8 cellular contexts compared by ENCODE assay signal in the genomic region with DNA sequence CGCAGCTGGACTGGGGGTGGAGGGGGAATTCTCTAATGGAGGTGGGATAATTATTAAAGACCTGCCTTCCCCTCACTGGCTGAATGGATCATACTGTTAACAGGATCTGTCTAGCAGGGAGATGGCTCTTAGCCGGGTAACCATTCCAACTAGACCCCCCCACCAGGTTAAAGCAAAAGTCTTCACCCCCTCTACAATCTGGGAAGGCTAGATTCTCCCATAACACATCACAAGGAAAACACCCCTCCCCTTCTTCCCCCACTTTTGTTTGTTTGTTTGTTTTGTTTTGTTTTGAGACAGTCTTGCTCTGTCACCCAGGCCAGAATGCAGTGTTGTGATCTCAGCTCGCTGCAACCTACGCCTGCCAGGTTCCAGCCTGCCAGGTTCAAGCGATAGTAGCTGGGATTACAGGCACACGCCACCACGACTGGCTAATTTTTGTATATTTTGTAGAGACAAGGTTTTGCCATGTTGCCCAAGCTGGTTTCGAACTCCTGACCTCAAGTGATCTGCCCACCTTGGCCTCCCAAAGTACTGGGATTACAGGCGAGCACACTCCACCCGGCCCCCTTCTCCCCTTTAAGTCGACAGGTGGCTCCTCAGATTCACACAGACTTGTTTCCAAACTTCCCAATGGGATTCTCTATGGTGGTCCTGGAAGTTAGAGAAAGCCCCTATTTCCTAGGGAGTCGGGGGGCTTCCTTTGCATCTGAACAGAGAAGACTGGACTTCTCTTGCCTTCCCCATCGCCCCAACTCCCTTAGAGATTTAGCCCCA. TPM values are rescaled to one million over a fixed set of nuclear protein-coding genes. Genes with fewer than 3 reads are reported as not detected.
DNase-seq lines count a peak whose midpoint lies in the region; ATAC-seq and TF ChIP-seq lines count a peak whose summit lies in the region.

No MANE protein-coding gene starts in this region.

- H3K4me3 ChIP-seq in body of pancreas (peak overlapping the region; percentile 46 to 77), lung (peak overlapping the region; percentile 74)

- no peak overlapping the region for H3K27ac Mint-ChIP-seq in activated naive CD4-positive, alpha-beta T cell treated with anti-CD3 and anti-CD28 coated beads, Interleukin-2, amount 50 U/mL, for 24 hours
- peak overlapping the region; percentile 100 for H3K27ac Mint-ChIP-seq in type B pancreatic cell

- TF ChIP-seq CTCF in body of pancreas (IDR thresholded peaks at IDR 0.05), result no peak
- TF ChIP-seq CTCF in lung (IDR thresholded peaks at IDR 0.05; ENCODE audit: control extremely low read depth, extremely low read depth), result no peak
- no peak for TF ChIP-seq CTCF in type B pancreatic cell (conservative IDR thresholded peaks at IDR 0.05)
- no peak for TF ChIP-seq CTCF in omental fat pad (IDR thresholded peaks at IDR 0.05)

- H3K36me3 ChIP-seq in body of pancreas (replicated peaks in 1 of 2; ENCODE audit: insufficient read depth in 1 of 2, low read depth in 2 of 2) (peaks cover 8 to 9% of the 10 kb centered on the region in 2 donors), lung (ENCODE audit: control insufficient read depth in 2 of 2, insufficient read depth in 2 of 2, low read length in 2 of 2) (peaks cover 10% of the 10 kb centered on the region in 2 donors)

- intact Hi-C loops in body of pancreas (cut with DNase I), result loop anchor here (10.0 kb wide), 1 partner anchor 91 kb away; a partner anchor contains a TSS

- no peaks in the 10 kb centered on the region for H3K9me3 Mint-ChIP-seq in activated naive CD4-positive, alpha-beta T cell treated with anti-CD3 and anti-CD28 coated beads, Interleukin-2, amount 50 U/mL, for 24 hours
- no peaks in the 10 kb centered on the region for H3K9me3 Mint-ChIP-seq in type B pancreatic cell

- no peak for TF ChIP-seq POLR2A in body of pancreas (IDR thresholded peaks at IDR 0.05)

- no peak for DNase-seq in activated naive CD4-positive, alpha-beta T cell treated with anti-CD3 and anti-CD28 coated beads, Interleukin-2, amount 50 U/mL, for 16 hours
- DNase-seq in body of pancreas (no peak), lung (ENCODE audit: low spot score) (no peak), type B pancreatic cell (ENCODE audit: extremely low spot score, unreplicated experiment) (no peak), omental fat pad (ENCODE audit: low spot score) (no peak)
- no peak for DNase-seq in stimulated activated CD4-positive, alpha-beta T cell treated with anti-CD3 and anti-CD28 coated beads, Interleukin-4, amount 100 ng/mL, for 4 hours

- H3K4me3 Mint-ChIP-seq in activated naive CD4-positive, alpha-beta T cell treated with anti-CD3 and anti-CD28 coated beads, Interleukin-2, amount 50 U/mL, for 24 hours, result peak overlapping the region; percentile 98
- H3K4me3 Mint-ChIP-seq in type B pancreatic cell, result peak overlapping the region; percentile 99

- H3K36me3 Mint-ChIP-seq in activated naive CD4-positive, alpha-beta T cell treated with anti-CD3 and anti-CD28 coated beads, Interleukin-2, amount 50 U/mL, for 24 hours, result peaks cover 6% of the 10 kb centered on the region
- H3K36me3 Mint-ChIP-seq in type B pancreatic cell, result peaks cover 12% of the 10 kb centered on the region

- ATAC-seq in body of pancreas (no peak), lung (ENCODE audit: insufficient read depth, low FRiP score) (no peak), omental fat pad (ENCODE audit: low FRiP score) (no peak), HG03139 (IDR thresholded peaks at IDR 0.05; ENCODE audit: unreplicated experiment) (no peak)

- 21 to 23% methylated on average over 13 of the region's 13 CpGs for WGBS in body of pancreas, 2 donors
- WGBS in lung, 2 donors, result 54 to 71% methylated on average over 13 of the region's 13 CpGs

- H3K4me1 Mint-ChIP-seq in activated naive CD4-positive, alpha-beta T cell treated with anti-CD3 and anti-CD28 coated beads, Interleukin-2, amount 50 U/mL, for 24 hours, result peaks cover 81% of the 10 kb centered on the region
- H3K4me1 Mint-ChIP-seq in type B pancreatic cell (ENCODE audit: unreplicated experiment), result peaks cover 60% of the 10 kb centered on the region

- H3K27ac ChIP-seq in body of pancreas, result peak overlapping the region; percentile 94 to 98 (median 94)
- peak overlapping the region; percentile 77 to 95 for H3K27ac ChIP-seq in lung (ENCODE audit: low read depth in 1 of 2, low read length in 1 of 2)

- H3K4me1 ChIP-seq in body of pancreas (peaks cover 69% of the 10 kb centered on the region), lung (ENCODE audit: control insufficient read depth in 2 of 2, insufficient read depth in 2 of 2, low read length in 2 of 2) (peaks cover 15 to 21% of the 10 kb centered on the region in 2 donors)

- no peaks in the 10 kb centered on the region for H3K27me3 ChIP-seq in body of pancreas
- H3K27me3 ChIP-seq in lung (ENCODE audit: control insufficient read depth, insufficient read depth), result no peaks in the 10 kb centered on the region

- no peaks in the 10 kb centered on the region for H3K9me3 ChIP-seq in body of pancreas
- H3K9me3 ChIP-seq in lung (ENCODE audit: control insufficient read depth in 2 of 2, insufficient read depth in 1 of 2, low read length in 1 of 2), result no peaks in the 10 kb centered on the region

- no peaks in the 10 kb centered on the region for H3K27me3 Mint-ChIP-seq in activated naive CD4-positive, alpha-beta T cell treated with anti-CD3 and anti-CD28 coated beads, Interleukin-2, amount 50 U/mL, for 24 hours
- H3K27me3 Mint-ChIP-seq in type B pancreatic cell, result no peaks in the 10 kb centered on the region

RNA-seq across cellular contexts. Expression of a gene that starts 3.5 kb away (rescaled TPM):
- total RNA-seq in body of pancreas (10 to 100 TPM; 52.7 to 56.8 TPM), lung (10 to 100 TPM; 81.4 to 92.0 TPM), type B pancreatic cell (ENCODE audit: low replicate concordance) (108 and 112 TPM in 2 replicates), omental fat pad (100 to 1,000 TPM in 1 of 4 donors, 10 to 100 TPM in 3; 43.1 to 124 (median 74.1) TPM)
- polyA plus RNA-seq in lung, result 10 to 100 TPM; 31.3 to 39.6 TPM

RNA-seq across cellular contexts. Expression of a gene that starts 12.1 kb away (rescaled TPM):
- 100 to 1,000 TPM; 155 to 179 TPM for total RNA-seq in body of pancreas
- 100 to 1,000 TPM; 249 to 529 TPM for total RNA-seq in lung
- 100 to 1,000 TPM; 216 to 537 TPM for polyA plus RNA-seq in lung
- total RNA-seq in type B pancreatic cell (ENCODE audit: low replicate concordance), result 692 and 828 TPM in 2 replicates
- total RNA-seq in omental fat pad, result 100 to 1,000 TPM; 368 to 495 (median 458) TPM

RNA-seq across cellular contexts. Expression of a gene that starts 54.4 kb away (rescaled TPM):
- total RNA-seq in body of pancreas (10 to 100 TPM; 27.4 to 56.0 TPM), lung (100 to 1,000 TPM; 155 to 180 TPM), type B pancreatic cell (ENCODE audit: low replicate concordance) (219 and 222 TPM in 2 replicates), omental fat pad (100 to 1,000 TPM in 1 of 4 donors, 10 to 100 TPM in 3; 80.7 to 103 (median 84.6) TPM)
- polyA plus RNA-seq in lung, result 100 to 1,000 TPM in 1 of 2 donors, 10 to 100 TPM in 1; 88.6 to 149 TPM
